ENCODE assay signal across 8 cellular contexts in the genomic region with DNA sequence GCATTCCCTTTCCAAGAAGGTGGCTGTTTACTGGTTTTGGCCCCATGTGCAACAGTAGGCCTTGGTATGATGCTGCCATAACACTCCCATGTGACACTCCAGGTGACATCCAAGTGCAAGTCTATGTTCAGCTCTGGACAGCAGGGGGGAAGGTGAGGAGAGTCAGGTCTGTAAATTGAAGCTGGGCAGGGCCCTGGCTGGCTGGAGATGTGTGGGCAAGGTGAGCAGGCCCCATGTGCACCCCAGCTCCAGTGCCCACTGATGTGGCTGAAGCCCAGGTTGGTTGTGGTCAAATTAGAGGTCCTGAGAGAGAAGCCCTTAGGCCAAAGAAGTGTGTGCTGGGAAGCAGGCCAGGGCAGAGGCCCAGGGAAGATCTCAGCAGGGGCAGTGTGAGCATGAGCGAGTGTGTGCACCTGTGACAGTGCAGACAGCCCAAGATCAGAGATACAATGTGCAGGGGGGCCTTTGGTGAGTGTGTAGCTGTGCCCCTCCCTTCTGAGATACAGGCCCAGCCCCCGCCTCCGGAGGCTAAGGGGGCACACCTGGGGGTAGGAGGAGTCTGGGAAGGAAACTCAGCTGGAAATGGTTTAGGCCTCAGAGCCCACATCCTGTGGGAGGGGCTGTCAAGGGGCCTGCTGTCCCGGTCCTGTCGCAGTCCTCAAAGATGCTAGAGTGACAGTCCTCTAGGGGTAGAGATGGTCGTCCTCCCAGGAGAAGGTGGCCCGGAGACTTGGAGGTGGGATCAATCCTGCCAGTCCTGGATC. TPM values are rescaled to one million over a fixed set of nuclear protein-coding genes. Genes with fewer than 3 reads are reported as not detected.
DNase-seq lines count a peak whose midpoint lies in the region; ATAC-seq lines count a peak whose summit lies in the region.

No MANE protein-coding gene starts in this region.

- H3K4me3 Mint-ChIP-seq in IgD-negative memory B cell (peak overlapping the region; percentile 80 to 92 (median 84)), immature natural killer cell (peak overlapping the region; percentile 76 to 89 (median 85))

- peaks cover 1% of the 10 kb centered on the region for H3K27me3 Mint-ChIP-seq in IgD-negative memory B cell
- peaks cover 6 to 16% (median 13%) of the 10 kb centered on the region in 3 donors for H3K27me3 Mint-ChIP-seq in immature natural killer cell (ENCODE audit: low read depth in 3 of 3)

- H3K9me3 Mint-ChIP-seq in IgD-negative memory B cell (no peaks in the 10 kb centered on the region), immature natural killer cell (no peaks in the 10 kb centered on the region)

- peak overlapping the region; percentile 97 to 98 (median 97) for H3K27ac Mint-ChIP-seq in IgD-negative memory B cell
- H3K27ac Mint-ChIP-seq in immature natural killer cell = peak overlapping the region; percentile 93 to 98 (median 96)

- H3K4me1 Mint-ChIP-seq in IgD-negative memory B cell (peaks cover 49 to 65% (median 57%) of the 10 kb centered on the region in 3 donors), immature natural killer cell (peaks cover 83 to 88% of the 10 kb centered on the region in 2 donors)

- intact Hi-C loops in Right ventricle myocardium inferior (cut with DNase I) = no loop called here
- intact Hi-C loops in cardiac septum (cut with DNase I) = no loop called here

- DNase-seq in Right ventricle myocardium inferior (ENCODE audit: missing footprints) = no peak
- no peak for DNase-seq in cardiac septum (ENCODE audit: low spot score)
- DNase-seq in activated T-cell treated with anti-CD3 and anti-CD28 coated beads for 1 hour (ENCODE audit: low read depth) = peak; percentile 55
- peak; percentile 83 to 85 (median 84) for DNase-seq in immature natural killer cell
- no peak for DNase-seq in NCI-H1092 (lab: John Stamatoyannopoulos, UW)
- no peak for DNase-seq in inferior parietal cortex (ENCODE audit: extremely low spot score)
- no peak for DNase-seq in NCI-H226

- H3K36me3 Mint-ChIP-seq in IgD-negative memory B cell (peaks cover 2% of the 10 kb centered on the region), immature natural killer cell (peaks cover 0 to 10% (median 9%) of the 10 kb centered on the region in 3 donors)

- peak; percentile 13 for ATAC-seq in Right ventricle myocardium inferior

RNA-seq across cellular contexts. Expression of gene DEDD2, which starts 18.6 kb away (rescaled TPM):
- total RNA-seq in Right ventricle myocardium inferior = 16.7 TPM
- total RNA-seq in cardiac septum = 10.2 TPM
- polyA plus RNA-seq in IgD-negative memory B cell = 159 TPM
- polyA plus RNA-seq in immature natural killer cell = 100 to 1,000 TPM; 154 to 261 (median 173) TPM

RNA-seq across cellular contexts. Expression of gene ZNF526, which starts 21.3 kb away (rescaled TPM):
- total RNA-seq in Right ventricle myocardium inferior (6.1 TPM), cardiac septum (4.1 TPM)
- polyA plus RNA-seq in IgD-negative memory B cell (8.0 TPM), immature natural killer cell (1 to 10 TPM; 2.9 to 9.1 (median 5.2) TPM)

RNA-seq across cellular contexts. Expression of gene GSK3A, which starts 43.5 kb away (rescaled TPM):
- total RNA-seq in Right ventricle myocardium inferior (36.3 TPM), cardiac septum (39.6 TPM)
- polyA plus RNA-seq in IgD-negative memory B cell (24.5 TPM), immature natural killer cell (10 to 100 TPM; 14.2 to 28.3 (median 22.3) TPM)

RNA-seq across cellular contexts. Expression of gene ERF, which starts 56.1 kb away (rescaled TPM):
- 44.4 TPM for total RNA-seq in Right ventricle myocardium inferior
- total RNA-seq in cardiac septum = 37.4 TPM
- 6.7 TPM for polyA plus RNA-seq in IgD-negative memory B cell
- 1 to 10 TPM in 2 of 3 donors, under 1 TPM in 1; 0.24 to 3.4 (median 2.3) TPM for polyA plus RNA-seq in immature natural killer cell

Comparison
In these comparisons a context has a peak if more than half of its experiments do, and no peak if none do; other contexts are left out.
1. DNase-seq: peak in activated T-cell treated with anti-CD3 and anti-CD28 coated beads for 1 hour (single experiment) and immature natural killer cell (3 of 3); none in Right ventricle myocardium inferior (single experiment), cardiac septum (single experiment), NCI-H1092 (single experiment), inferior parietal cortex (single experiment) and NCI-H226 (single experiment).